ENCODE assay signal across 22 cellular contexts in genomic region chr3:194868831-194869230, GRCh38.
DNase-seq lines count a peak whose midpoint lies in the region; ATAC-seq and TF ChIP-seq lines count a peak whose summit lies in the region.
"Had no signal": no experiment of that assay in that cellular context is flagged by ENCODE, and none has a peak within 500 bp of the region (broad histone marks: within the 10 kb centered on the region; RNA-seq: fewer than 3 reads in every experiment).

No MANE protein-coding gene starts in this region.

- TF ChIP-seq RAD21 in IMR-90 (IDR thresholded peaks at IDR 0.05; ENCODE audit: low read length) = no peak

- POLR2A ChIA-PET in IMR-90 (lab: Charles Lee; ENCODE audit: unreplicated experiment) = no interaction called here

- H3K4me1 ChIP-seq in IMR-90 (ENCODE audit: control insufficient read depth, insufficient read depth, low read length) = peaks cover 17% of the 10 kb centered on the region

- no peak overlapping the region; the same call in 1 of the 2 replicates for H2BK120ac ChIP-seq in IMR-90 (ENCODE audit: low read depth, low read length)

- peak overlapping the region; percentile 48 for H2AK5ac ChIP-seq in IMR-90 (ENCODE audit: low read depth, low read length)

- 90% methylated on average over 10 of the region's 11 CpGs; no CpG with 5 or more reads in 1 of the 2 experiments for WGBS in IMR-90 (ENCODE audit: extremely low coverage in 2 of 2, insufficient read length in 1 of 2), 2 experiments

- no peak overlapping the region for H2BK15ac ChIP-seq in IMR-90 (ENCODE audit: low read depth, low read length)

- no peak overlapping the region for H3K56ac ChIP-seq in IMR-90 (ENCODE audit: extremely low read depth, insufficient read depth, low read length)

- peak overlapping the region; percentile 60 for H2BK20ac ChIP-seq in IMR-90 (ENCODE audit: low read depth, low read length)

- CTCF ChIA-PET in IMR-90 (lab: Yijun Ruan, JAX) = interaction anchor here (1.2 kb wide), 1 partner anchor 198 kb away, joined by 3 read pairs; no protein-coding TSS in a partner anchor

- no peak for DNase-seq in IMR-90
- DNase-seq in endothelial cell (ENCODE audit: low spot score) = no peak
- DNase-seq in stimulated activated naive B cell treated with anti-CD40 and anti-IgM and Interleukin-4, amounts not matched to agents 10 μg/mL and 1 μg/mL and 100 μg/mL, for 72 hours = no peak
- no peak for DNase-seq in stimulated activated naive CD8-positive, alpha-beta T cell treated with anti-CD3 and anti-CD28 coated beads, Interleukin-15, Interleukin-2, amounts not matched to agents 100 U/mL and 50 U/mL, for 24 hours
- DNase-seq in NCI-H82 (lab: John Stamatoyannopoulos, UW) = no peak
- DNase-seq: 8988T; ACHN; AML-193; BE2C; Calu3; CD4-positive, alpha-beta memory T cell; COR-L47; DMS153; DND-41; GM23248; H7; HCEC 1CT had no signal

- peak overlapping the region; percentile 3 for H3K4me3 Mint-ChIP-seq in endothelial cell (ENCODE audit: unreplicated experiment)
- H3K4me3 Mint-ChIP-seq in stimulated activated naive B cell treated with anti-CD40 and anti-IgM and Interleukin-4, amounts not matched to agents 10 μg/mL and 1 μg/mL and 100 μg/mL, for 72 hours = no peak overlapping the region
- H3K4me3 Mint-ChIP-seq: CD4-positive, alpha-beta memory T cell had no signal

- H3K4me2 ChIP-seq in IMR-90 (ENCODE audit: low read depth, low read length) = no peak overlapping the region
- H3K4me2 ChIP-seq: A549 had no signal

- H3K4me1 Mint-ChIP-seq in endothelial cell (ENCODE audit: unreplicated experiment) = peaks cover 46% of the 10 kb centered on the region
- H3K4me1 Mint-ChIP-seq in stimulated activated naive B cell treated with anti-CD40 and anti-IgM and Interleukin-4, amounts not matched to agents 10 μg/mL and 1 μg/mL and 100 μg/mL, for 72 hours = peaks cover 5 to 22% of the 10 kb centered on the region in 2 donors
- H3K4me1 Mint-ChIP-seq: CD4-positive, alpha-beta memory T cell had no signal

- peaks cover 3% of the 10 kb centered on the region; the same call in 1 of the 2 replicates for H3K27me3 ChIP-seq in IMR-90 (ENCODE audit: control insufficient read depth, insufficient read depth, low read length)
- H3K27me3 ChIP-seq: BE2C; BLaER1 treated with 17β-estradiol and CSF1 and Interleukin-3, amounts not matched to agents 10 nM and 100 nM had no signal

- H3K9me1 ChIP-seq in IMR-90 (ENCODE audit: insufficient read depth, low read length) = peaks cover 10% of the 10 kb centered on the region

- no peak overlapping the region for H3K27ac Mint-ChIP-seq in endothelial cell (ENCODE audit: unreplicated experiment)
- H3K27ac Mint-ChIP-seq in stimulated activated naive B cell treated with anti-CD40 and anti-IgM and Interleukin-4, amounts not matched to agents 10 μg/mL and 1 μg/mL and 100 μg/mL, for 72 hours = peak overlapping the region; percentile 14
- H3K27ac Mint-ChIP-seq: CD4-positive, alpha-beta memory T cell had no signal

- H3K27ac ChIP-seq in IMR-90 (ENCODE audit: insufficient read depth, low read length) (no peak overlapping the region), VCaP (peak overlapping the region; percentile 35; the same call in 1 of the 2 replicates)
- H3K27ac ChIP-seq: BLaER1 treated with 17β-estradiol and CSF1 and Interleukin-3, amounts not matched to agents 10 nM and 100 nM; GM23248 had no signal

- TF ChIP-seq CTCF in IMR-90 (conservative IDR thresholded peaks at IDR 0.05; ENCODE audit: low read depth, low read length) = no peak
- TF ChIP-seq CTCF in VCaP (conservative IDR thresholded peaks at IDR 0.05) = no peak
- no peak for TF ChIP-seq CTCF in endothelial cell (IDR thresholded peaks at IDR 0.05; ENCODE audit: unreplicated experiment)

- no peak for TF ChIP-seq POLR2A in IMR-90 (IDR thresholded peaks at IDR 0.05; ENCODE audit: low read depth, low read length)

- intact Hi-C loops in IMR-90 (cut with micrococcal nuclease) = no loop called here

- H3K79me1 ChIP-seq in IMR-90 (ENCODE audit: low read depth in 1 of 2, low read length in 2 of 2) = no peaks in the 10 kb centered on the region

- H3K9ac ChIP-seq in IMR-90 (ENCODE audit: low read depth, low read length) = no peak overlapping the region
- H3K9ac ChIP-seq: BLaER1 treated with 17β-estradiol and CSF1 and Interleukin-3, amounts not matched to agents 10 nM and 100 nM; GM23248 had no signal

- in situ Hi-C loops in IMR-90 (cut with MboI; ENCODE audit: low sequenced_read_pairs) = loop anchor here (25.0 kb wide), 1 partner anchor 532 kb away; no protein-coding TSS in a partner anchor

- H3K27me3 Mint-ChIP-seq in endothelial cell (ENCODE audit: unreplicated experiment) = peaks cover 3% of the 10 kb centered on the region
- peaks cover 9 to 21% of the 10 kb centered on the region in 2 donors for H3K27me3 Mint-ChIP-seq in stimulated activated naive B cell treated with anti-CD40 and anti-IgM and Interleukin-4, amounts not matched to agents 10 μg/mL and 1 μg/mL and 100 μg/mL, for 72 hours

- no peak overlapping the region for H2AK9ac ChIP-seq in IMR-90 (replicated peaks; ENCODE audit: low read depth, low read length, poor library complexity)

- no peaks in the 10 kb centered on the region for H3K36me3 ChIP-seq in IMR-90 (ENCODE audit: control insufficient read depth, insufficient read depth, low read length)
- H3K36me3 ChIP-seq: BE2C; BLaER1 treated with 17β-estradiol and CSF1 and Interleukin-3, amounts not matched to agents 10 nM and 100 nM had no signal

- H2BK5ac ChIP-seq in IMR-90 (ENCODE audit: low read depth, low read length, poor library complexity, severe bottlenecking) = no peak overlapping the region

- dilution Hi-C loops in IMR-90 (cut with HindIII; ENCODE audit: low sequenced_read_pairs, unreplicated experiment) = no loop called here

- no peak overlapping the region for H4K8ac ChIP-seq in IMR-90 (ENCODE audit: low read depth in 2 of 2, low read length in 2 of 2)

- H3K18ac ChIP-seq in IMR-90 (ENCODE audit: low read depth, low read length) = no peak overlapping the region

- no peak overlapping the region for H4K5ac ChIP-seq in IMR-90 (ENCODE audit: low read depth, low read length)

- H4K91ac ChIP-seq in IMR-90 (ENCODE audit: insufficient read depth, low read depth, low read length) = no peak overlapping the region

- H2AFZ ChIP-seq in IMR-90 (replicated peaks; ENCODE audit: low read length, poor library complexity) = no peak overlapping the region
- H2AFZ ChIP-seq: GM23248 had no signal

- peaks cover 6% of the 10 kb centered on the region for H3K9me3 ChIP-seq in IMR-90 (ENCODE audit: control insufficient read depth, insufficient read depth, low read length)
- H3K9me3 ChIP-seq: BE2C had no signal

- H3K23ac ChIP-seq in IMR-90 (ENCODE audit: low read depth, low read length) = no peak overlapping the region

- H4K20me1 ChIP-seq in IMR-90 (ENCODE audit: insufficient read depth, low read length) = no peaks in the 10 kb centered on the region
- H4K20me1 ChIP-seq: BLaER1 treated with 17β-estradiol and CSF1 and Interleukin-3, amounts not matched to agents 10 nM and 100 nM had no signal

- ATAC-seq in IMR-90 (ENCODE audit: low read depth) (no peak), HG02852 (IDR thresholded peaks at IDR 0.05; ENCODE audit: unreplicated experiment) (no peak), GM21515 (IDR thresholded peaks at IDR 0.05; ENCODE audit: unreplicated experiment) (no peak)
- no peak for ATAC-seq in stimulated activated naive B cell treated with anti-CD40 and anti-IgM and Interleukin-4, amounts not matched to agents 10 μg/mL and 1 μg/mL and 100 μg/mL, for 72 hours (replicated peaks)
- no peak for ATAC-seq in stimulated activated naive CD8-positive, alpha-beta T cell treated with anti-CD3 and anti-CD28 coated beads, Interleukin-15, Interleukin-2, amounts not matched to agents 100 U/mL and 50 U/mL, for 24 hours
- ATAC-seq: A549 had no signal

- no peaks in the 10 kb centered on the region for H3K36me3 Mint-ChIP-seq in endothelial cell (ENCODE audit: low read depth, unreplicated experiment)
- H3K36me3 Mint-ChIP-seq in stimulated activated naive B cell treated with anti-CD40 and anti-IgM and Interleukin-4, amounts not matched to agents 10 μg/mL and 1 μg/mL and 100 μg/mL, for 72 hours = no peaks in the 10 kb centered on the region
- H3K36me3 Mint-ChIP-seq: CD4-positive, alpha-beta memory T cell had no signal

- H3K4ac ChIP-seq in IMR-90 (ENCODE audit: low read depth, low read length) = no peak overlapping the region

- no peaks in the 10 kb centered on the region for H3K9me3 Mint-ChIP-seq in endothelial cell (ENCODE audit: unreplicated experiment)
- H3K9me3 Mint-ChIP-seq in stimulated activated naive B cell treated with anti-CD40 and anti-IgM and Interleukin-4, amounts not matched to agents 10 μg/mL and 1 μg/mL and 100 μg/mL, for 72 hours = no peaks in the 10 kb centered on the region

- no TSS peak for BruUV-seq in IMR-90 (replicated peaks; lab: Mats Ljungman, UMichigan)

- no peak overlapping the region for H3K14ac ChIP-seq in IMR-90 (replicated peaks; ENCODE audit: low read depth, low read length)

- H3K4me3 ChIP-seq in IMR-90 (ENCODE audit: insufficient read depth, low read depth, low read length) = no peak overlapping the region
- H3K4me3 ChIP-seq: A549; BLaER1 treated with 17β-estradiol and CSF1 and Interleukin-3, amounts not matched to agents 10 nM and 100 nM; GM23248 had no signal

TF ChIP-seq in IMR-90, 13 proteins besides CTCF, POLR2A, EP300 and RAD21 (continues in another document):
- TF ChIP-seq RFX5 (IDR thresholded peaks at IDR 0.05; ENCODE audit: low read depth, low read length) (no peak), NFE2L2 (IDR thresholded peaks at IDR 0.05; ENCODE audit: low read depth, low read length) (no peak), CEBPB (IDR thresholded peaks at IDR 0.05; ENCODE audit: low read depth, low read length) (no peak), MAZ (IDR thresholded peaks at IDR 0.05; ENCODE audit: borderline replicate concordance, low read depth, low read length) (no peak), RCOR1 (IDR thresholded peaks at IDR 0.05; ENCODE audit: insufficient replicate concordance, low read length) (no peak), BHLHE40 (IDR thresholded peaks at IDR 0.05; ENCODE audit: low read depth, low read length) (no peak), SMC3 (IDR thresholded peaks at IDR 0.05; ENCODE audit: low read depth, low read length) (no peak), USF2 (IDR thresholded peaks at IDR 0.05; ENCODE audit: low read depth, low read length) (no peak), MAFK (IDR thresholded peaks at IDR 0.05; ENCODE audit: low read depth, low read length) (no peak), CHD1 (IDR thresholded peaks at IDR 0.05; ENCODE audit: low read depth, low read length) (no peak), FOS (IDR thresholded peaks at IDR 0.05; ENCODE audit: low read depth, low read length) (no peak)
